In genomic region chr10:77825965-77826364, GRCh38 we compare ENCODE assay signal across 24 cellular contexts.
DNase-seq lines count a peak whose midpoint lies in the region; ATAC-seq and TF ChIP-seq lines count a peak whose summit lies in the region.
"Had no signal": no experiment of that assay in that cellular context is flagged by ENCODE, and none has a peak within 500 bp of the region (broad histone marks: within the 10 kb centered on the region; RNA-seq: fewer than 3 reads in every experiment).

No MANE protein-coding gene starts in this region.

- H3K27ac Mint-ChIP-seq in endodermal cell (peak overlapping the region; percentile 66), neural crest cell (ENCODE audit: unreplicated experiment) (peak overlapping the region; percentile 50)
- H3K27ac Mint-ChIP-seq: CD8-positive, alpha-beta T cell had no signal

- no peak overlapping the region for H3K4me2 ChIP-seq in IMR-90 (ENCODE audit: low read depth, low read length)

- no peak overlapping the region for H4K5ac ChIP-seq in IMR-90 (ENCODE audit: low read depth, low read length)

- TF ChIP-seq POLR2A in IMR-90 (IDR thresholded peaks at IDR 0.05; ENCODE audit: low read depth, low read length) (no peak), gastroesophageal sphincter (IDR thresholded peaks at IDR 0.05) (no peak)

- H3K4me3 Mint-ChIP-seq in endodermal cell (no peak overlapping the region), neural crest cell (no peak overlapping the region)
- H3K4me3 Mint-ChIP-seq: CD8-positive, alpha-beta T cell had no signal

- H3K79me1 ChIP-seq in IMR-90 (ENCODE audit: low read depth in 1 of 2, low read length in 2 of 2) = peaks cover 6 to 18% of the 10 kb centered on the region in 2 experiments

- H3K9me1 ChIP-seq in IMR-90 (ENCODE audit: insufficient read depth, low read length) = 0 out of 2 replicates have a peak, but pooled peaks cover 4% of the 10 kb centered on the region

- TF ChIP-seq CTCF in IMR-90 (conservative IDR thresholded peaks at IDR 0.05; ENCODE audit: low read depth, low read length) (no peak), endodermal cell (conservative IDR thresholded peaks at IDR 0.05) (no peak), neural crest cell (conservative IDR thresholded peaks at IDR 0.05) (no peak), gastroesophageal sphincter (IDR thresholded peaks at IDR 0.05) (no peak)

- H3K9me3 ChIP-seq in IMR-90 (ENCODE audit: control insufficient read depth, insufficient read depth, low read length) (no peaks in the 10 kb centered on the region), endodermal cell (ENCODE audit: control insufficient read depth, low read length) (no peaks in the 10 kb centered on the region), gastroesophageal sphincter (no peaks in the 10 kb centered on the region)
- H3K9me3 ChIP-seq: Peyer's patch, SJCRH30 had no signal

- H3K36me3 Mint-ChIP-seq in endodermal cell (ENCODE audit: low read depth) (peaks cover 69% of the 10 kb centered on the region), neural crest cell (ENCODE audit: low read depth) (peaks cover 13% of the 10 kb centered on the region)
- H3K36me3 Mint-ChIP-seq: CD8-positive, alpha-beta T cell had no signal

- intact Hi-C loops in IMR-90 (cut with micrococcal nuclease) = no loop called here

- H2BK20ac ChIP-seq in IMR-90 (ENCODE audit: low read depth, low read length) = no peak overlapping the region

- H3K27me3 ChIP-seq in IMR-90 (ENCODE audit: control insufficient read depth, insufficient read depth, low read length) (no peaks in the 10 kb centered on the region), endodermal cell (ENCODE audit: control insufficient read depth, insufficient read depth, low read length, poor library complexity, severe bottlenecking) (no peaks in the 10 kb centered on the region), gastroesophageal sphincter (no peaks in the 10 kb centered on the region)
- H3K27me3 ChIP-seq: Peyer's patch, SJCRH30 had no signal

- H2BK5ac ChIP-seq in IMR-90 (ENCODE audit: low read depth, low read length, poor library complexity, severe bottlenecking) = no peak overlapping the region

- 83% methylated on average over 1 of the region's 5 CpGs; no CpG with 5 or more reads in 1 of the 2 experiments for WGBS in IMR-90 (ENCODE audit: extremely low coverage in 2 of 2, insufficient read length in 1 of 2), 2 experiments
- WGBS in endodermal cell (ENCODE audit: insufficient coverage in 1 of 2, insufficient read length in 1 of 2), 2 experiments = 95% methylated on average over 5 of the region's 5 CpGs; no CpG with 5 or more reads in 1 of the 2 experiments
- 57 to 90% methylated on average over 2 of the region's 5 CpGs for WGBS in gastroesophageal sphincter (ENCODE audit: low coverage in 1 of 2), 2 donors

- H3K4me3 ChIP-seq in IMR-90 (ENCODE audit: insufficient read depth, low read depth, low read length) (no peak overlapping the region), endodermal cell (ENCODE audit: low read length) (no peak overlapping the region), gastroesophageal sphincter (no peak overlapping the region)
- H3K4me3 ChIP-seq: Peyer's patch, SJCRH30 had no signal

- CTCF ChIA-PET in IMR-90 (lab: Yijun Ruan, JAX) = no interaction called here

- H3K23ac ChIP-seq in IMR-90 (ENCODE audit: low read depth, low read length) = no peak overlapping the region

- no peak overlapping the region for H2AK9ac ChIP-seq in IMR-90 (replicated peaks; ENCODE audit: low read depth, low read length, poor library complexity)

- no peak overlapping the region for H2AFZ ChIP-seq in IMR-90 (replicated peaks; ENCODE audit: low read length, poor library complexity)

- no peaks in the 10 kb centered on the region for H3K9me3 Mint-ChIP-seq in endodermal cell
- H3K9me3 Mint-ChIP-seq in neural crest cell = no peaks in the 10 kb centered on the region
- H3K9me3 Mint-ChIP-seq: CD8-positive, alpha-beta T cell had no signal

- peak; percentile 17; the same call in 1 of the 2 replicates for ATAC-seq in IMR-90 (ENCODE audit: low read depth)
- no peak for ATAC-seq in gastroesophageal sphincter
- ATAC-seq in HG03354 (IDR thresholded peaks at IDR 0.05; ENCODE audit: poor library complexity, severe bottlenecking, unreplicated experiment) = no peak
- ATAC-seq: CD8-positive, alpha-beta T cell had no signal

- in situ Hi-C loops in IMR-90 (cut with MboI; ENCODE audit: low sequenced_read_pairs) = no loop called here

- no peaks in the 10 kb centered on the region for H3K4me1 ChIP-seq in IMR-90 (ENCODE audit: control insufficient read depth, insufficient read depth, low read length)
- H3K4me1 ChIP-seq in endodermal cell (ENCODE audit: control insufficient read depth, insufficient read depth, low read length) = no peaks in the 10 kb centered on the region
- peaks cover 0 to 4% (median 0%) of the 10 kb centered on the region in 3 donors for H3K4me1 ChIP-seq in gastroesophageal sphincter
- H3K4me1 ChIP-seq: Peyer's patch, SJCRH30 had no signal

- H3K4ac ChIP-seq in IMR-90 (ENCODE audit: low read depth, low read length) = no peak overlapping the region

- H3K27ac ChIP-seq in IMR-90 (ENCODE audit: insufficient read depth, low read length) (no peak overlapping the region), endodermal cell (ENCODE audit: low read depth, low read length) (no peak overlapping the region), gastroesophageal sphincter (no peak overlapping the region)
- H3K27ac ChIP-seq: Peyer's patch, SJCRH30 had no signal

- dilution Hi-C loops in IMR-90 (cut with HindIII; ENCODE audit: low sequenced_read_pairs, unreplicated experiment) = no loop called here

- no peak overlapping the region for H3K18ac ChIP-seq in IMR-90 (ENCODE audit: low read depth, low read length)

- no peak overlapping the region for H3K14ac ChIP-seq in IMR-90 (replicated peaks; ENCODE audit: low read depth, low read length)

- peaks cover 51% of the 10 kb centered on the region for H3K36me3 ChIP-seq in IMR-90 (ENCODE audit: control insufficient read depth, insufficient read depth, low read length)
- peaks cover 70% of the 10 kb centered on the region for H3K36me3 ChIP-seq in endodermal cell (ENCODE audit: control insufficient read depth, insufficient read depth, low read length)
- peaks cover 0 to 98% of the 10 kb centered on the region in 2 donors for H3K36me3 ChIP-seq in gastroesophageal sphincter
- H3K36me3 ChIP-seq: SJCRH30 had no signal

- no peak overlapping the region for H2AK5ac ChIP-seq in IMR-90 (ENCODE audit: low read depth, low read length)

- H3K4me1 Mint-ChIP-seq in endodermal cell (no peaks in the 10 kb centered on the region), neural crest cell (peaks cover 5% of the 10 kb centered on the region)

- TF ChIP-seq RAD21 in IMR-90 (IDR thresholded peaks at IDR 0.05; ENCODE audit: low read length) = no peak

- H3K27me3 Mint-ChIP-seq in endodermal cell (ENCODE audit: insufficient read depth) = no peaks in the 10 kb centered on the region
- H3K27me3 Mint-ChIP-seq in neural crest cell (ENCODE audit: low read depth) = no peaks in the 10 kb centered on the region

- H3K56ac ChIP-seq in IMR-90 (ENCODE audit: extremely low read depth, insufficient read depth, low read length) = no peak overlapping the region

- H4K91ac ChIP-seq in IMR-90 (ENCODE audit: insufficient read depth, low read depth, low read length) = no peak overlapping the region

- DNase-seq in EH (ENCODE audit: low read depth) (peak; percentile 9), IMR-90 (no peak), endodermal cell (no peak), neural crest cell (ENCODE audit: low read depth, low spot score) (no peak), AG20443 (ENCODE audit: low spot score) (no peak), kidney glomerular epithelial cell (lab: John Stamatoyannopoulos, UW) (no peak)
- DNase-seq: 8988T; AML-193; C1 segment of cervical spinal cord; Calu3; CD8-positive, alpha-beta T cell; DMS153; GF-D8; H7; Kasumi-1; NCI-H1694; NCI-H2081; NCI-H2171; NCI-H524 treated with DMSO at 0.1 percent for 48 hours; NCI-H82; SJCRH30 had no signal

- no peak overlapping the region for H2BK120ac ChIP-seq in IMR-90 (ENCODE audit: low read depth, low read length)

- POLR2A ChIA-PET in IMR-90 (lab: Charles Lee; ENCODE audit: unreplicated experiment) = no interaction called here

- TF ChIP-seq EP300 in gastroesophageal sphincter (IDR thresholded peaks at IDR 0.05) = no peak

- H4K20me1 ChIP-seq in IMR-90 (ENCODE audit: insufficient read depth, low read length) = 0 out of 2 replicates have a peak, but pooled peaks cover 4% of the 10 kb centered on the region

- H2BK15ac ChIP-seq in IMR-90 (ENCODE audit: low read depth, low read length) = no peak overlapping the region

- no TSS peak for BruUV-seq in IMR-90 (replicated peaks; lab: Mats Ljungman, UMichigan)

- H3K9ac ChIP-seq in IMR-90 (ENCODE audit: low read depth, low read length) = no peak overlapping the region
- H3K9ac ChIP-seq in endodermal cell (ENCODE audit: extremely low read depth, low read length, poor library complexity, severe bottlenecking) = no peak overlapping the region

- no peak overlapping the region for H4K8ac ChIP-seq in IMR-90 (ENCODE audit: low read depth in 2 of 2, low read length in 2 of 2)

TF ChIP-seq in IMR-90, 13 proteins besides CTCF, POLR2A, EP300 and RAD21:
- TF ChIP-seq USF2 (IDR thresholded peaks at IDR 0.05; ENCODE audit: low read depth, low read length) (no peak), MAZ (IDR thresholded peaks at IDR 0.05; ENCODE audit: borderline replicate concordance, low read depth, low read length) (0 out of 2 replicates have a peak, but pooled peaks have one; percentile 20), MXI1 (IDR thresholded peaks at IDR 0.05; ENCODE audit: borderline replicate concordance, low read depth, low read length) (no peak)
